In the genomic region with DNA sequence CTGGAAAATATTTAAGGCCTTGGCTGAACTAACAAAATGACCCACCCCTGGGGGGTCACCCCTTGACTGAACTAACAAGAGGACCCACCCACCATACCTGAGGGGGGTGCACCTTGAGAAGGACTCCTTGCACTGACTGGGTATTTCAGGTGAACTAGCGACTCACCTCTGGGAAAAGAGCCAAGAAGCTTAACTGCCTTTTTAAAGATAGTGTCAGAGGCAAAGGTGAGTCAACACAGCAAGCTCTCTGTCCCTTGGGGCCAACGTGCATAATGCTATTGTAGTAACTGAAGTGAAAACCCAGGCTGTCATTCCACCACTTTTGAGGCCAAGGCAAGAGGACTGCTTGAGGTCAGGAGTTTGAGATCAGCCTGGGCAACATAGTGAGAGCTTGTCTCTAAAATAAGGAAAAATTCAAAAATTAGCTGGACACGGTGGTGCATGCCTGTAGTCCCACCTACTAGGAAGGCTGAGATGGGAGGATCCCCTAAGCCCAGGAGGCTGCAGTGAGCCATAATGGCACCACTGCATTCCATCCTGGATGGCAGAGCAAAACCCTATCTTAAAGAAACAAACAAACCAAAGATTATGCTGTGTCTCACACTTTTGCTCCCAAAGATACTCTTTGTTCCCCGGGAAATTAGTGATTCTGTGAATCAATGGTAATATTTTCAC, we compare ENCODE assay signal across 1 cellular context.
TF ChIP-seq lines count a peak whose summit lies in the region.

No MANE protein-coding gene starts in this region.

TF ChIP-seq in SK-N-SH, 30 proteins besides CTCF, POLR2A, EP300 and RAD21 (continued from another document):
- TF ChIP-seq USF2 (IDR thresholded peaks at IDR 0.05; ENCODE audit: borderline replicate concordance, low read depth, low read length) (no peak), JUND (IDR thresholded peaks at IDR 0.05) (peak; percentile 37; the same call in 1 of the 2 replicates), ELF1 (IDR thresholded peaks at IDR 0.05) (no peak), NRF1 (IDR thresholded peaks at IDR 0.05; ENCODE audit: low read depth, low read length) (no peak), RFX5 (IDR thresholded peaks at IDR 0.05; ENCODE audit: low read length) (no peak), FOXJ3 (CRISPR knock-in tag; IDR thresholded peaks at IDR 0.05) (no peak), CHD2 (IDR thresholded peaks at IDR 0.05; ENCODE audit: low read length, partially characterized antibody) (no peak), TCF12 (IDR thresholded peaks at IDR 0.05) (peak; percentile 35), MEF2A (IDR thresholded peaks at IDR 0.05; ENCODE audit: borderline replicate concordance, low read depth) (no peak), YY1 (IDR thresholded peaks at IDR 0.05; ENCODE audit: low read depth) (no peak; the same call in 1 of the 2 replicates), SMC3 (IDR thresholded peaks at IDR 0.05; ENCODE audit: low read depth, low read length) (no peak), MXI1 (IDR thresholded peaks at IDR 0.05; ENCODE audit: low read depth, low read length) (no peak), RXRA (IDR thresholded peaks at IDR 0.05; ENCODE audit: borderline replicate concordance, low read depth) (no peak), TEAD4 (IDR thresholded peaks at IDR 0.05; ENCODE audit: borderline replicate concordance, insufficient read depth) (no peak), FOXM1 (IDR thresholded peaks at IDR 0.05; ENCODE audit: low read depth) (no peak)
- TF ChIP-seq, protein P1, sequence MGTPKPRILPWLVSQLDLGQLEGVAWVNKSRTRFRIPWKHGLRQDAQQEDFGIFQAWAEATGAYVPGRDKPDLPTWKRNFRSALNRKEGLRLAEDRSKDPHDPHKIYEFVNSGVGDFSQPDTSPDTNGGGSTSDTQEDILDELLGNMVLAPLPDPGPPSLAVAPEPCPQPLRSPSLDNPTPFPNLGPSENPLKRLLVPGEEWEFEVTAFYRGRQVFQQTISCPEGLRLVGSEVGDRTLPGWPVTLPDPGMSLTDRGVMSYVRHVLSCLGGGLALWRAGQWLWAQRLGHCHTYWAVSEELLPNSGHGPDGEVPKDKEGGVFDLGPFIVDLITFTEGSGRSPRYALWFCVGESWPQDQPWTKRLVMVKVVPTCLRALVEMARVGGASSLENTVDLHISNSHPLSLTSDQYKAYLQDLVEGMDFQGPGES (IDR thresholded peaks at IDR 0.05; ENCODE audit: low read depth, low read length) = no peak
- TF ChIP-seq, protein P2, sequence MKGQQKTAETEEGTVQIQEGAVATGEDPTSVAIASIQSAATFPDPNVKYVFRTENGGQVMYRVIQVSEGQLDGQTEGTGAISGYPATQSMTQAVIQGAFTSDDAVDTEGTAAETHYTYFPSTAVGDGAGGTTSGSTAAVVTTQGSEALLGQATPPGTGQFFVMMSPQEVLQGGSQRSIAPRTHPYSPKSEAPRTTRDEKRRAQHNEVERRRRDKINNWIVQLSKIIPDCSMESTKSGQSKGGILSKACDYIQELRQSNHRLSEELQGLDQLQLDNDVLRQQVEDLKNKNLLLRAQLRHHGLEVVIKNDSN (IDR thresholded peaks at IDR 0.05; ENCODE audit: borderline replicate concordance, low read depth) = no peak
